10 cellular contexts compared by ENCODE assay signal in the genomic region with DNA sequence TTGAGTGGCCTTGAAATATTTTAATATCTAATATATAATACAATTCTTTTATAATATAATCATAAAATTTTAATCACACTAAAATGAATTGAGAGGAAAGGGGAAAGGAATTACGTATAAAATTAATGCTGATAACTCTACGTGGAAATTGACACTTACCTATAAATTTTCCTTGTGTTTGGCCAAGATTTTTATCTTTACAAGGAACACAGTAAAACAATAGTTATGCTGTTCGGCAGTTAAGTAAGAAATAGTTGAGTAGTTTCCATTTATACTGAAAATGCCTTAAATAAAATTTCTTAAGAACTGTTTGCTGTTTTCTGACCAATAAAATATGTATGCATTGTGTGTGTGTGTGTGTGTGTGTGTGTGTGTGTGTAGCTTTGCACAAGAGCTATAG.
"Had no signal": no experiment of that assay in that cellular context is flagged by ENCODE, and none has a peak within 500 bp of the region (broad histone marks: within the 10 kb centered on the region; RNA-seq: fewer than 3 reads in every experiment).

No MANE protein-coding gene starts in this region.

- H3K9me3 Mint-ChIP-seq: IgD-negative memory B cell had no signal

- H3K4me1 ChIP-seq: HAP-1 had no signal

- H3K27me3 Mint-ChIP-seq: IgD-negative memory B cell had no signal

- H3K27ac Mint-ChIP-seq: HFFc6, IgD-negative memory B cell had no signal

- H3K27ac ChIP-seq: GM23248, HL-60 had no signal

- H3K4me3 Mint-ChIP-seq: HFFc6, IgD-negative memory B cell had no signal

- H3K9me3 ChIP-seq: HAP-1 had no signal

- H3K4me3 ChIP-seq: GM23248, HAP-1 had no signal

- H3K36me3 Mint-ChIP-seq: IgD-negative memory B cell had no signal

- H3K36me3 ChIP-seq: HAP-1 had no signal

- DNase-seq: GM23248, GOT3, H7, HFFc6, KBM-7 had no signal

- H3K4me1 Mint-ChIP-seq: IgD-negative memory B cell had no signal

- ATAC-seq: HCT116, HepG2 had no signal
